In the genomic region with DNA sequence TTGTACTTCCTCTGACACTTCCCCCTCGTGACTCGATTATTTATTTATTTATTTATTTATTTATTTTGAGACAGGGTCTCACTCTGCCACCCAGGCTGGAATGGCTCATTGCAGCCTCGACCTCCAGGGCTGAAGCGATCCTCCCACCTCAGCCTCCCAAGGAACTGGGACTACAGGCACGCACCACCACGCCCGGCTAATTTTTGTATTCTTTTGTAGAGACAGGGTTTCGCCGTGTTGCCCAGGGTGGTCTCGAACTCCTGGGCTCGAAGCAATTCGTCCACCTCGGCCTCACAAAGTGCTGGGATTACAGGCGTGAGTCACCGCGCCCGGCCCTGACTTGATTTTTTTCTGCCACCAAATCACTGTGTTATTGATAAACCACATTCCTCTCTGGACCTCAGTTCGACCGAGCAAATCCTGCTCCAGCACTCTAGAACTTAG, we compare ENCODE assay signal across 8 cellular contexts. TPM values are rescaled to one million over a fixed set of nuclear protein-coding genes. Genes with fewer than 3 reads are reported as not detected.
DNase-seq lines count a peak whose midpoint lies in the region; ATAC-seq, FAIRE-seq and TF ChIP-seq lines count a peak whose summit lies in the region.

No MANE protein-coding gene starts in this region.

- H3K79me2 ChIP-seq in DOHH2 (ENCODE audit: control insufficient read depth, low read length) = peaks cover 50% of the 10 kb centered on the region
- H3K79me2 ChIP-seq in endothelial cell of umbilical vein (ENCODE audit: control insufficient read depth, insufficient read depth, low read length) = peaks cover 43% of the 10 kb centered on the region

- intact Hi-C loops in endothelial cell of umbilical vein (cut with micrococcal nuclease) = loop anchor here (1.0 to 5.0 kb wide), 4 partner anchors 8 to 234 kb away; partner anchors contain the start of genes BLTP2 and PROCA1
- intact Hi-C loops in pancreas (cut with DNase I) = no loop called here

- peaks cover 36% of the 10 kb centered on the region for H3K4me1 ChIP-seq in DOHH2 (ENCODE audit: control insufficient read depth, low read length)
- H3K4me1 ChIP-seq in endothelial cell of umbilical vein (ENCODE audit: control insufficient read depth, extremely low read depth, insufficient read depth, low read length) = peaks cover 38% of the 10 kb centered on the region
- peaks cover 11 to 22% (median 18%) of the 10 kb centered on the region in 3 donors for H3K4me1 ChIP-seq in pancreas

- H3K27ac ChIP-seq in DOHH2 (ENCODE audit: low read depth, low read length) (peak overlapping the region; percentile 93), endothelial cell of umbilical vein (ENCODE audit: insufficient read depth, low read depth, low read length) (peak overlapping the region; percentile 78), pancreas (peak overlapping the region; percentile 17 to 80 (median 77))

- no peak for ATAC-seq in pancreas
- no peak for ATAC-seq in HG02763 (IDR thresholded peaks at IDR 0.05; ENCODE audit: unreplicated experiment)
- no peak for ATAC-seq in GM18520 (IDR thresholded peaks at IDR 0.05; ENCODE audit: unreplicated experiment)
- no peak for ATAC-seq in GM21723 (IDR thresholded peaks at IDR 0.05; ENCODE audit: unreplicated experiment)

- peaks cover 19% of the 10 kb centered on the region for H4K20me1 ChIP-seq in DOHH2 (ENCODE audit: control insufficient read depth, insufficient read depth, low read depth, low read length)
- H4K20me1 ChIP-seq in endothelial cell of umbilical vein (replicated peaks; ENCODE audit: control insufficient read depth, extremely low read depth, insufficient read depth, low read length) = no peaks in the 10 kb centered on the region

- POLR2A ChIA-PET in endothelial cell of umbilical vein (lab: Charles Lee) = interaction anchor here (0.5 to 1.3 kb wide), 8 partner anchors 8 to 233 kb away, joined by 3 to 15 read pairs (median 4); partner anchors contain the start of genes NEK8, PHF12 and PROCA1

- no peaks in the 10 kb centered on the region for H3K9me3 ChIP-seq in DOHH2 (ENCODE audit: control insufficient read depth, insufficient read depth, low read length)
- no peaks in the 10 kb centered on the region for H3K9me3 ChIP-seq in endothelial cell of umbilical vein (replicated peaks; ENCODE audit: control insufficient read depth, insufficient read depth, low read length)
- no peaks in the 10 kb centered on the region for H3K9me3 ChIP-seq in pancreas

- TF ChIP-seq CTCF in DOHH2 (IDR thresholded peaks at IDR 0.05; ENCODE audit: low read depth, low read length, poor library complexity, severe bottlenecking) = no peak
- TF ChIP-seq CTCF in NB4 (IDR thresholded peaks at IDR 0.05; ENCODE audit: low read depth, low read length) = no peak
- TF ChIP-seq CTCF in endothelial cell of umbilical vein (IDR thresholded peaks at IDR 0.05; ENCODE audit: extremely low read depth in 1 of 2, insufficient read depth in 1 of 2, low read depth in 1 of 2, low read length in 2 of 2) = no peak
- no peak for TF ChIP-seq CTCF in pancreas (IDR thresholded peaks at IDR 0.05)

- DNase-seq in NB4 (ENCODE audit: low read depth) (no peak), endothelial cell of umbilical vein (ENCODE audit: low read depth, low spot score) (no peak), pancreas (no peak), cerebellar cortex (ENCODE audit: low spot score) (no peak)

- H3K9me2 ChIP-seq in DOHH2 (replicated peaks; ENCODE audit: control insufficient read depth, low read length) = no peaks in the 10 kb centered on the region

- H3K27me3 ChIP-seq in DOHH2 (ENCODE audit: control insufficient read depth, low read length) = peaks cover 3% of the 10 kb centered on the region; the same call in 1 of the 2 replicates
- no peaks in the 10 kb centered on the region for H3K27me3 ChIP-seq in endothelial cell of umbilical vein (ENCODE audit: control insufficient read depth in 2 of 2, insufficient read depth in 2 of 2, low read length in 2 of 2)
- H3K27me3 ChIP-seq in pancreas = no peaks in the 10 kb centered on the region

- CTCF ChIA-PET in endothelial cell of umbilical vein (lab: Charles Lee) = interaction anchor here (0.7 to 2.1 kb wide), 8 partner anchors 8 to 234 kb away, joined by 4 to 12 read pairs (median 7); partner anchors contain the start of gene NEK8

- peaks cover 40% of the 10 kb centered on the region for H3F3A ChIP-seq in DOHH2 (ENCODE audit: control insufficient read depth, insufficient read depth)

- BruUV-seq in endothelial cell of umbilical vein (replicated peaks; lab: Mats Ljungman, UMichigan) = no TSS peak

- H3K4me2 ChIP-seq in DOHH2 (ENCODE audit: low read length) = peak overlapping the region; percentile 100
- H3K4me2 ChIP-seq in endothelial cell of umbilical vein (ENCODE audit: insufficient read depth, low read length) = peak overlapping the region; percentile 13

- peak overlapping the region; percentile 79 for H3K9ac ChIP-seq in endothelial cell of umbilical vein (replicated peaks; ENCODE audit: extremely low read depth, insufficient read depth, low read length)

- dilution Hi-C loops in endothelial cell of umbilical vein (cut with MboI; ENCODE audit: extremely low pct_ligation_motif_present, low sequenced_read_pairs) = no loop called here

- H3K4me3 ChIP-seq in DOHH2 (ENCODE audit: low read length) (peak overlapping the region; percentile 98), NB4 (ENCODE audit: low read depth, low read length) (peak overlapping the region; percentile 80), endothelial cell of umbilical vein (replicated peaks in 1 of 3; ENCODE audit: insufficient read depth in 1 of 3, low read depth in 1 of 3, low read length in 3 of 3) (peak overlapping the region in 2 of 3 experiments; percentile 72 to 80), pancreas (peak overlapping the region in 3 of 4 donors; percentile 62 to 87 (median 76))

- H3K36me3 ChIP-seq in DOHH2 (ENCODE audit: control insufficient read depth, low read length) (peaks cover 41% of the 10 kb centered on the region), endothelial cell of umbilical vein (ENCODE audit: control insufficient read depth in 2 of 2, extremely low read depth in 1 of 2, insufficient read depth in 2 of 2, low read length in 2 of 2) (peaks cover 17 to 23% of the 10 kb centered on the region in 2 experiments), pancreas (peaks cover 0 to 28% (median 17%) of the 10 kb centered on the region in 3 donors)

- 27 to 30% methylated on average over 19 of the region's 19 CpGs for WGBS in pancreas, 2 donors

- no peak for FAIRE-seq in endothelial cell of umbilical vein (lab: Jason Lieb, UNC)
- FAIRE-seq in pancreas (lab: Jason Lieb, UNC) = no peak

- peak overlapping the region; percentile 19 for H2AFZ ChIP-seq in endothelial cell of umbilical vein (ENCODE audit: low read depth, low read length)

- TF ChIP-seq POLR2A in NB4 (IDR thresholded peaks at IDR 0.05; ENCODE audit: extremely low read depth, insufficient read length) = no peak
- no peak for TF ChIP-seq POLR2A in endothelial cell of umbilical vein (IDR thresholded peaks at IDR 0.05; ENCODE audit: low read depth, low read length)

- H3K9me1 ChIP-seq in endothelial cell of umbilical vein (replicated peaks; ENCODE audit: control insufficient read depth, extremely low read depth, insufficient read depth, low read length) = no peaks in the 10 kb centered on the region

RNA-seq across cellular contexts. Expression of gene RPL23A, which starts 0.8 kb away (rescaled TPM):
- total RNA-seq in endothelial cell of umbilical vein (1,554 and 1,573 TPM in 2 replicates), pancreas (100 to 1,000 TPM; 551 to 988 (median 835) TPM)
- polyA plus RNA-seq in endothelial cell of umbilical vein (717 and 827 TPM in 2 replicates), pancreas (100 to 1,000 TPM; 305 to 640 TPM)
- 993 and 1,226 TPM in 2 replicates for polyA plus RNA-seq in endothelial cell of umbilical vein (2011; cell fraction: cytosol; rRNA removed)
- 339 and 378 TPM in 2 replicates for polyA plus RNA-seq in endothelial cell of umbilical vein (2011; cell fraction: nucleus; rRNA removed)
- polyA plus RNA-seq in endothelial cell of umbilical vein (2012) = 2,014 and 2,153 TPM in 2 replicates
- polyA minus RNA-seq in endothelial cell of umbilical vein = 684 and 801 TPM in 2 replicates
- polyA minus RNA-seq in endothelial cell of umbilical vein (2011; cell fraction: cytosol; rRNA and poly(A)+ RNA removed) = 892 TPM
- 133 and 142 TPM in 2 replicates for polyA minus RNA-seq in endothelial cell of umbilical vein (2011; cell fraction: nucleus; rRNA and poly(A)+ RNA removed)

RNA-seq across cellular contexts. Expression of gene RAB34, which starts 1.3 kb away (rescaled TPM):
- 62.3 and 87.1 TPM in 2 replicates for total RNA-seq in endothelial cell of umbilical vein
- 113 and 116 TPM in 2 replicates for polyA plus RNA-seq in endothelial cell of umbilical vein
- 104 and 108 TPM in 2 replicates for polyA plus RNA-seq in endothelial cell of umbilical vein (2011; cell fraction: cytosol; rRNA removed)
- 104 and 112 TPM in 2 replicates for polyA plus RNA-seq in endothelial cell of umbilical vein (2011; cell fraction: nucleus; rRNA removed)
- polyA plus RNA-seq in endothelial cell of umbilical vein (2012) = 137 and 148 TPM in 2 replicates
- polyA minus RNA-seq in endothelial cell of umbilical vein = 83.4 and 110 TPM in 2 replicates
- 101 TPM for polyA minus RNA-seq in endothelial cell of umbilical vein (2011; cell fraction: cytosol; rRNA and poly(A)+ RNA removed)
- 18.9 and 21.4 TPM in 2 replicates for polyA minus RNA-seq in endothelial cell of umbilical vein (2011; cell fraction: nucleus; rRNA and poly(A)+ RNA removed)
- 10 to 100 TPM in 1 of 6 donors, 1 to 10 TPM in 4, under 1 TPM in 1; 0.94 to 10.6 (median 5.3) TPM for total RNA-seq in pancreas
- polyA plus RNA-seq in pancreas = 10 to 100 TPM; 11.7 to 17.7 TPM

RNA-seq across cellular contexts. Expression of gene TLCD1, which starts 7.0 kb away (rescaled TPM):
- total RNA-seq in endothelial cell of umbilical vein (1.8 and 2.6 TPM in 2 replicates), pancreas (1 to 10 TPM; 3.7 to 6.4 (median 4.2) TPM)
- polyA plus RNA-seq in endothelial cell of umbilical vein (6.8 and 8.1 TPM in 2 replicates), pancreas (10 to 100 TPM; 10.2 to 10.5 TPM)
- polyA plus RNA-seq in endothelial cell of umbilical vein (2011; cell fraction: cytosol; rRNA removed) = 3.7 and 4.1 TPM in 2 replicates
- polyA plus RNA-seq in endothelial cell of umbilical vein (2011; cell fraction: nucleus; rRNA removed) = 1.3 TPM in 2 replicates
- 4.2 and 4.8 TPM in 2 replicates for polyA plus RNA-seq in endothelial cell of umbilical vein (2012)
- polyA minus RNA-seq in endothelial cell of umbilical vein = 4.9 and 10.5 TPM in 2 replicates
- polyA minus RNA-seq in endothelial cell of umbilical vein (2011; cell fraction: cytosol; rRNA and poly(A)+ RNA removed) = 15.7 TPM
- polyA minus RNA-seq in endothelial cell of umbilical vein (2011; cell fraction: nucleus; rRNA and poly(A)+ RNA removed) = 2.3 and 3.2 TPM in 2 replicates

RNA-seq across cellular contexts. Expression of gene PROCA1, which starts 7.3 kb away (rescaled TPM):
- 2.1 and 2.6 TPM in 2 replicates for total RNA-seq in endothelial cell of umbilical vein
- 2.0 and 2.1 TPM in 2 replicates for polyA plus RNA-seq in endothelial cell of umbilical vein
- polyA plus RNA-seq in endothelial cell of umbilical vein (2011; cell fraction: cytosol; rRNA removed) = 0.65 and 1.5 TPM in 2 replicates
- 8.1 and 10.7 TPM in 2 replicates for polyA plus RNA-seq in endothelial cell of umbilical vein (2011; cell fraction: nucleus; rRNA removed)
- 1.0 and 1.2 TPM in 2 replicates for polyA plus RNA-seq in endothelial cell of umbilical vein (2012)
- polyA minus RNA-seq in endothelial cell of umbilical vein = 1.2 and 3.5 TPM in 2 replicates
- polyA minus RNA-seq in endothelial cell of umbilical vein (2011; cell fraction: cytosol; rRNA and poly(A)+ RNA removed) = 1.4 TPM
- 1.1 and 2.9 TPM in 2 replicates for polyA minus RNA-seq in endothelial cell of umbilical vein (2011; cell fraction: nucleus; rRNA and poly(A)+ RNA removed)
- 1 to 10 TPM in 1 of 6 donors, under 1 TPM in 5; 0.19 to 1.5 (median 0.33) TPM for total RNA-seq in pancreas
- 1 to 10 TPM; 2.0 to 3.1 TPM for polyA plus RNA-seq in pancreas

RNA-seq across cellular contexts. Expression of gene NEK8, which starts 9.6 kb away (rescaled TPM):
- total RNA-seq in endothelial cell of umbilical vein (3.0 and 3.1 TPM in 2 replicates), pancreas (1 to 10 TPM; 2.5 to 5.8 (median 3.8) TPM)
- polyA plus RNA-seq in endothelial cell of umbilical vein (3.2 and 3.6 TPM in 2 replicates), pancreas (1 to 10 TPM; 8.4 to 9.7 TPM)
- polyA plus RNA-seq in endothelial cell of umbilical vein (2011; cell fraction: cytosol; rRNA removed) = 2.5 TPM in 2 replicates
- polyA plus RNA-seq in endothelial cell of umbilical vein (2011; cell fraction: nucleus; rRNA removed) = 9.8 and 10.0 TPM in 2 replicates
- 1.4 and 2.8 TPM in 2 replicates for polyA plus RNA-seq in endothelial cell of umbilical vein (2012)
- 8.2 and 12.0 TPM in 2 replicates for polyA minus RNA-seq in endothelial cell of umbilical vein
- 2.8 TPM for polyA minus RNA-seq in endothelial cell of umbilical vein (2011; cell fraction: cytosol; rRNA and poly(A)+ RNA removed)
- 3.2 and 5.9 TPM in 2 replicates for polyA minus RNA-seq in endothelial cell of umbilical vein (2011; cell fraction: nucleus; rRNA and poly(A)+ RNA removed)
